ENCODE assay signal across 19 cellular contexts in the genomic region with DNA sequence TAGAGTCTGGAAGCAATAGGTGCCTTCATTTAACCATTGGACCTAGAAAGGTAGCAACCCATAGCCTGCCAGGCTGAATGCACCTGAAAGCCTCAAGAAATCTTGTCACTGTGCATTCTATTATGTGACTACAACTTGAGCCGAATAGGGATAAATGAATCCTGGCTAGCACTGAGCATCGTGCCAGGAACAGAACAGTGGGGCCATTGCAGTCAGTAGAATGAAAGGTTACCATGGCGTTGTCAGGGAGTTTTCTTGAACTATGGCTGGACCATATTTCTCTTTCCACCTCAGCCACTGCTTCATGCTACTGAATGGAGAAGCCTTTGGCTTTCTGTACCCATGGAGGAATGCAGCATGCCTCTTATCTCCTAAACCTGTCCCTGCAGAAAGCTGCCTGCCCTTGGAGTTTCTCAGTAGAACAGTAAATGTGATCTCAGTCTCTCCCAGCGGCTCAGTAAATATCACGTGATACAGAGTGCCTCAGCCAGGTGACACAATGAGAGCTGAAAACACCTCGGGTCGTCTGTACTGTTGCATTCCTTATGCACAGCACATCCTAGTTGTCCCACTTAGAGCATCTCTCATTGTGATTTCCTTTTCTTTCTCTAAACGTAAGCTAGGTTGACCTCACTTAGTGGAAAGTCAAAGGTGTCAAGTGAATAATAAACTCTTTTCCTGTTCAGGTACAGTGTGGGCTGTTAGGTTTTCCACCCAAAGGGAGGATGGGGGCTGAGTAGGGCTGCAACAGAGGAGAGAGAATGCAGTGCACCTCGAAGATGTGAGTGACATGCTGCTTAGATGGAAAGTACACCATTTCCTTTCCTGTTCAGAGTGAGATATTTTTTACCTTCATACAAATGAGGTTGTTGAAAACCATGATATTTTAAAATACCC.
DNase-seq lines count a peak whose midpoint lies in the region; ATAC-seq and TF ChIP-seq lines count a peak whose summit lies in the region.
"Had no signal": no experiment of that assay in that cellular context is flagged by ENCODE, and none has a peak within 500 bp of the region (broad histone marks: within the 10 kb centered on the region; RNA-seq: fewer than 3 reads in every experiment).

No MANE protein-coding gene starts in this region.

- H2BK15ac ChIP-seq in mesendoderm (replicated peaks; ENCODE audit: low read depth), result no peak overlapping the region

- H4K5ac ChIP-seq in mesendoderm (ENCODE audit: low read length), result no peak overlapping the region

- no peak overlapping the region for H4K8ac ChIP-seq in mesendoderm (ENCODE audit: low read depth, low read length)

- H3K27me3 Mint-ChIP-seq in brain, result no peaks in the 10 kb centered on the region
- H3K27me3 Mint-ChIP-seq: activated CD4-positive, alpha-beta T cell treated with anti-CD3 and anti-CD28 coated beads, Interleukin-2, amount 10 ng/mL, durations not matched to agents 24 days and 14 days had no signal

- no peak overlapping the region for H3K4me3 ChIP-seq in mesendoderm (ENCODE audit: low read length)

- peak overlapping the region; percentile 31 to 84 (median 70) for H3K27ac Mint-ChIP-seq in brain
- H3K27ac Mint-ChIP-seq: activated CD4-positive, alpha-beta T cell treated with anti-CD3 and anti-CD28 coated beads, Interleukin-2, amount 10 ng/mL, durations not matched to agents 24 days and 14 days; IgD-negative memory B cell; T-cell had no signal

- no peaks in the 10 kb centered on the region for H3K36me3 ChIP-seq in mesendoderm (ENCODE audit: control insufficient read depth, insufficient read depth, low read length)

- no peak overlapping the region for H3K4me2 ChIP-seq in mesendoderm (ENCODE audit: low read length)

- no peak for ATAC-seq in GM19467 (IDR thresholded peaks at IDR 0.05; ENCODE audit: unreplicated experiment)
- no peak for ATAC-seq in GM21367 (IDR thresholded peaks at IDR 0.05; ENCODE audit: unreplicated experiment)
- ATAC-seq: T-cell had no signal

- no peak overlapping the region for H3K23ac ChIP-seq in mesendoderm (ENCODE audit: low read length)

- H3K79me2 ChIP-seq in mesendoderm (ENCODE audit: control insufficient read depth, insufficient read depth, low read length), result no peaks in the 10 kb centered on the region

- no peak overlapping the region for H3K27ac ChIP-seq in mesendoderm (ENCODE audit: low read depth, low read length)
- H3K27ac ChIP-seq: HL-60 had no signal

- TF ChIP-seq CTCF in brain (conservative IDR thresholded peaks at IDR 0.05), result no peak

- DNase-seq in NCI-H510A treated with DMSO at 0.1 percent for 48 hours (lab: John Stamatoyannopoulos, UW), result peak; percentile 23
- DNase-seq in NCI-H510A (lab: John Stamatoyannopoulos, UW), result no peak
- peak; percentile 64 for DNase-seq in mesendoderm
- DNase-seq in NCI-H1930 (lab: John Stamatoyannopoulos, UW), result no peak
- no peak for DNase-seq in NCI-H82 (lab: John Stamatoyannopoulos, UW)
- DNase-seq: activated CD4-positive, alpha-beta T cell treated with anti-CD3 and anti-CD28 coated beads, Interleukin-2, amount 10 ng/mL, durations not matched to agents 24 days and 14 days; activated CD8-positive, alpha-beta memory T cell treated with anti-CD3 and anti-CD28 coated beads, Interleukin-2, amount 50 U/mL, for 4 hours; activated effector memory CD4-positive, alpha-beta T cell treated with anti-CD3 and anti-CD28 coated beads, Interleukin-2, amount 50 U/mL, for 16 hours; MM.1S; NCI-H2081; NCI-H526; SIG-M5; stimulated activated CD4-positive, alpha-beta T cell treated with anti-CD3 and anti-CD28 coated beads, Interleukin-2, amount 100 ng/mL, for 48 hours; T-cell had no signal

- H2AK5ac ChIP-seq in mesendoderm (ENCODE audit: low read length), result no peak overlapping the region

- no peaks in the 10 kb centered on the region for H3K79me1 ChIP-seq in mesendoderm (ENCODE audit: low read length)

- peaks cover 4 to 17% (median 11%) of the 10 kb centered on the region in 5 experiments for H3K9me3 Mint-ChIP-seq in brain
- H3K9me3 Mint-ChIP-seq: activated CD4-positive, alpha-beta T cell treated with anti-CD3 and anti-CD28 coated beads, Interleukin-2, amount 10 ng/mL, durations not matched to agents 24 days and 14 days had no signal

- H3K4me1 ChIP-seq in mesendoderm (ENCODE audit: control insufficient read depth, low read depth, low read length), result peaks cover 1% of the 10 kb centered on the region

- no peak overlapping the region for H3K4ac ChIP-seq in mesendoderm (ENCODE audit: low read depth, low read length)

- no peak overlapping the region for H2BK120ac ChIP-seq in mesendoderm (ENCODE audit: low read depth, low read length)

- H3K4me1 Mint-ChIP-seq in brain, result peaks cover 52% of the 10 kb centered on the region
- H3K4me1 Mint-ChIP-seq: activated CD4-positive, alpha-beta T cell treated with anti-CD3 and anti-CD28 coated beads, Interleukin-2, amount 10 ng/mL, durations not matched to agents 24 days and 14 days; IgD-negative memory B cell; T-cell had no signal

- H3K9ac ChIP-seq in mesendoderm (ENCODE audit: low read length), result no peak overlapping the region

- H3K4me3 Mint-ChIP-seq in brain, result peak overlapping the region in 1 of 5 experiments; percentile 19
- H3K4me3 Mint-ChIP-seq: activated CD4-positive, alpha-beta T cell treated with anti-CD3 and anti-CD28 coated beads, Interleukin-2, amount 10 ng/mL, durations not matched to agents 24 days and 14 days; IgD-negative memory B cell; T-cell had no signal

- H3K27me3 ChIP-seq in mesendoderm (ENCODE audit: insufficient read depth, low read length, poor library complexity), result no peaks in the 10 kb centered on the region

- H3K18ac ChIP-seq in mesendoderm (ENCODE audit: low read length), result no peak overlapping the region

- peaks cover 7% of the 10 kb centered on the region for H3K36me3 Mint-ChIP-seq in brain
- H3K36me3 Mint-ChIP-seq: IgD-negative memory B cell, T-cell had no signal

- WGBS in mesendoderm (ENCODE audit: extremely low coverage, insufficient coverage, low lambda C conversion rate), result no CpG with 5 or more reads among the region's 9 CpGs

- no peak overlapping the region for H3K56ac ChIP-seq in mesendoderm (ENCODE audit: low read length)

- H2BK5ac ChIP-seq in mesendoderm (ENCODE audit: low read length), result no peak overlapping the region

Comparison
In these comparisons a context has a peak if more than half of its experiments do, and no peak if none do; other contexts are left out.
1. DNase-seq: peak in NCI-H510A treated with DMSO at 0.1 percent for 48 hours (single experiment) and mesendoderm (single experiment); none in NCI-H510A (single experiment), NCI-H1930 (0 of 2) and NCI-H82 (single experiment).